In the genomic region with DNA sequence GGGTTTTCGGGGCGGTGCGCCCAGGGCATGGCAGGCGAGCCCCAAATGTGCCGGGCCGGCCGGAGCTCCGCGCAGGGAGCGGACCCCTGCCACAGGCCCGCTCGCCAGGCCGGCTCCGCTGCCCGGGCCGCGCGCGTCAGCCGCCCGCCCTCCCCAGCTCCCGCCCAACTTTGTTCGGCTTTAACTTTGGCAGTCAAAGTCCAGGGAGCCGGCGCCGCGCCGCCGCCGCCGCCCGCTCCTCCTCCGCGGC, we compare ENCODE assay signal across 8 cellular contexts. TPM values are rescaled to one million over a fixed set of nuclear protein-coding genes. Genes with fewer than 3 reads are reported as not detected.
DNase-seq lines count a peak whose midpoint lies in the region; ATAC-seq and TF ChIP-seq lines count a peak whose summit lies in the region.

No MANE protein-coding gene starts in this region.

- peak; percentile 86 for DNase-seq in H7
- DNase-seq in MM.1S, result peak; percentile 44
- peak; percentile 71 to 81 (median 75) for DNase-seq in body of pancreas
- peak; percentile 59 for DNase-seq in smooth muscle cell (lab: John Stamatoyannopoulos, UW; ENCODE audit: unreplicated experiment)
- DNase-seq in OCI-M2 (lab: John Stamatoyannopoulos, UW; ENCODE audit: unreplicated experiment), result no peak
- no peak for DNase-seq in kidney glomerular epithelial cell (lab: John Stamatoyannopoulos, UW)

- H3K27me3 ChIP-seq in H7 (ENCODE audit: control insufficient read depth, insufficient read depth, low read length) (peaks cover 4% of the 10 kb centered on the region; the same call in 1 of the 2 replicates), MM.1S (replicated peaks; ENCODE audit: insufficient read depth, low read length) (no peaks in the 10 kb centered on the region), body of pancreas (no peaks in the 10 kb centered on the region), smooth muscle cell (ENCODE audit: low read depth) (no peaks in the 10 kb centered on the region)

- H2AFZ ChIP-seq in MM.1S (ENCODE audit: low read length), result peak overlapping the region; percentile 91
- peak overlapping the region; percentile 99 for H2AFZ ChIP-seq in smooth muscle cell (ENCODE audit: low read depth)

- intact Hi-C loops in body of pancreas (cut with DNase I), result no loop called here

- TF ChIP-seq CTCF in MM.1S (IDR thresholded peaks at IDR 0.05; ENCODE audit: low read length), result no peak
- TF ChIP-seq CTCF in body of pancreas (IDR thresholded peaks at IDR 0.05), result peak in 1 of 7 experiments; percentile 3
- no peak for TF ChIP-seq CTCF in smooth muscle cell (IDR thresholded peaks at IDR 0.05; ENCODE audit: borderline replicate concordance, insufficient read depth, poor library complexity, severe bottlenecking)

- H3K4me2 ChIP-seq in MM.1S (ENCODE audit: low read depth, low read length), result peak overlapping the region; percentile 91
- peak overlapping the region; percentile 95 for H3K4me2 ChIP-seq in smooth muscle cell

- peak; percentile 16 for ATAC-seq in GM18508 (IDR thresholded peaks at IDR 0.05; ENCODE audit: insufficient read depth, unreplicated experiment)
- ATAC-seq in body of pancreas, result peak; percentile 91

- H3K9me3 ChIP-seq in MM.1S (replicated peaks; ENCODE audit: insufficient read depth, low read length) (no peaks in the 10 kb centered on the region), body of pancreas (no peaks in the 10 kb centered on the region), iPS-18c (ENCODE audit: control insufficient read depth, insufficient read depth, low read length) (no peaks in the 10 kb centered on the region), smooth muscle cell (replicated peaks; ENCODE audit: low read depth) (no peaks in the 10 kb centered on the region)

- H3K9ac ChIP-seq in MM.1S (ENCODE audit: low read length) (peak overlapping the region; percentile 84), smooth muscle cell (ENCODE audit: low read depth) (peak overlapping the region; percentile 95)

- whole genome bisulfite sequencing in body of pancreas, 2 donors, result 0% methylated on average over 28 of the region's 34 CpGs; no CpG with 5 or more reads in 1 of the 2 donors
- WGBS in smooth muscle cell (ENCODE audit: low lambda C conversion rate), result 2% methylated on average over 30 of the region's 34 CpGs

- H3K36me3 ChIP-seq in H7 (replicated peaks; ENCODE audit: control insufficient read depth, insufficient read depth, low read length) (no peaks in the 10 kb centered on the region), MM.1S (replicated peaks; ENCODE audit: insufficient read depth, low read length) (peaks cover 5% of the 10 kb centered on the region; the same call in 1 of the 2 replicates), body of pancreas (replicated peaks in 1 of 2; ENCODE audit: insufficient read depth in 1 of 2, low read depth in 2 of 2) (peaks cover 0 to 1% of the 10 kb centered on the region in 2 donors), smooth muscle cell (ENCODE audit: low read depth) (peaks cover 7% of the 10 kb centered on the region)

- H3F3A ChIP-seq in MM.1S (ENCODE audit: insufficient read depth, low read length) (peaks cover 20% of the 10 kb centered on the region; the same call in 1 of the 2 replicates), smooth muscle cell (ENCODE audit: low read depth) (no peaks in the 10 kb centered on the region)

- peaks cover 39% of the 10 kb centered on the region for H3K79me2 ChIP-seq in MM.1S (ENCODE audit: low read length)
- peaks cover 46% of the 10 kb centered on the region for H3K79me2 ChIP-seq in smooth muscle cell (ENCODE audit: low read depth)

- H3K4me3 ChIP-seq in H7 (ENCODE audit: insufficient read depth, low read depth, low read length) (peak overlapping the region; percentile 76), MM.1S (ENCODE audit: low read length) (peak overlapping the region; percentile 91), body of pancreas (peak overlapping the region; percentile 37 to 61), iPS-18c (ENCODE audit: insufficient read depth, low read depth, low read length) (peak overlapping the region; percentile 85), smooth muscle cell (peak overlapping the region; percentile 68)

- H3K4me1 ChIP-seq in MM.1S (ENCODE audit: low read length) (peaks cover 13% of the 10 kb centered on the region), body of pancreas (peaks cover 7% of the 10 kb centered on the region), smooth muscle cell (ENCODE audit: low read depth) (peaks cover 14% of the 10 kb centered on the region)

- peak in 1 of 3 donors; percentile 85 for TF ChIP-seq POLR2A in body of pancreas (IDR thresholded peaks at IDR 0.05)

- no peaks in the 10 kb centered on the region for H4K20me1 ChIP-seq in MM.1S (ENCODE audit: insufficient read depth, low read length)
- no peaks in the 10 kb centered on the region for H4K20me1 ChIP-seq in smooth muscle cell (ENCODE audit: low read depth)

- H3K27ac ChIP-seq in MM.1S (ENCODE audit: low read length) (peak overlapping the region; percentile 87), body of pancreas (peak overlapping the region; percentile 89 to 98 (median 94)), smooth muscle cell (ENCODE audit: low read depth) (peak overlapping the region; percentile 90)

- H3K9me2 ChIP-seq in MM.1S (replicated peaks; ENCODE audit: insufficient read depth, low read length), result no peaks in the 10 kb centered on the region

RNA-seq across cellular contexts. Expression of a gene that starts 0.5 kb away (rescaled TPM):
- total RNA-seq in H7 (2014; rRNA removed; shearing (Covaris generic)), result 3.0 and 3.5 TPM in 2 replicates
- total RNA-seq in body of pancreas (1 to 10 TPM; 5.6 to 9.9 TPM), smooth muscle cell (28.2 and 29.9 TPM in 2 replicates)
- polyA plus RNA-seq in smooth muscle cell, result 8.6 and 13.3 TPM in 2 replicates

Comparison
In these comparisons a context has a peak if more than half of its experiments do, and no peak if none do; other contexts are left out.
1. DNase-seq: peak in H7 (single experiment), MM.1S (single experiment), body of pancreas (4 of 4) and smooth muscle cell (single experiment); none in OCI-M2 (single experiment) and kidney glomerular epithelial cell (single experiment).
2. Peak in every context shown above with its lines, with median percentiles within 50 percentile points of each other: H3K4me3 ChIP-seq and H3K27ac ChIP-seq.